Comparison of ENCODE assay signal across 1 cellular context in genomic region chrX:17475820-17476219, GRCh38.
TF ChIP-seq lines count a peak whose summit lies in the region.

No MANE protein-coding gene starts in this region.

TF ChIP-seq in SK-N-SH treated with all-trans-retinoic acid at 6 μM for 48 hours, 23 proteins besides CTCF, POLR2A, EP300 and RAD21 (continued from another document):
- no peak for TF ChIP-seq ZFP30 (CRISPR knock-in tag; IDR thresholded peaks at IDR 0.05)
- no peak for TF ChIP-seq PATZ1 (CRISPR knock-in tag; IDR thresholded peaks at IDR 0.05; ENCODE audit: borderline replicate concordance)
- no peak for TF ChIP-seq CSRNP3 (CRISPR knock-in tag; IDR thresholded peaks at IDR 0.05)
